8 cellular contexts compared by ENCODE assay signal in genomic region chr2:74205586-74205985, GRCh38. TPM values are rescaled to one million over a fixed set of nuclear protein-coding genes. Genes with fewer than 3 reads are reported as not detected.
DNase-seq lines count a peak whose midpoint lies in the region; ATAC-seq, FAIRE-seq and TF ChIP-seq lines count a peak whose summit lies in the region.

No MANE protein-coding gene starts in this region.

- no peak overlapping the region for H3K27ac ChIP-seq in brain microvascular endothelial cell

- peaks cover 46% of the 10 kb centered on the region for H3K36me3 ChIP-seq in brain microvascular endothelial cell (replicated peaks)

- FAIRE-seq in GM12891 (lab: Jason Lieb, UNC), result peak; percentile 48

- peak; percentile 27 for ATAC-seq in HG03097 (IDR thresholded peaks at IDR 0.05; ENCODE audit: low FRiP score, unreplicated experiment)
- ATAC-seq in HG02970 (IDR thresholded peaks at IDR 0.05; ENCODE audit: low FRiP score, unreplicated experiment), result no peak

- TF ChIP-seq POLR2A in GM12891 (IDR thresholded peaks at IDR 0.05; ENCODE audit: low read depth, low read length), result no peak; the same call in 1 of the 2 replicates

- TF ChIP-seq CTCF in brain microvascular endothelial cell (IDR thresholded peaks at IDR 0.05; ENCODE audit: low read depth, low read length, missing control alignments), result no peak

- in situ Hi-C loops in brain microvascular endothelial cell (cut with HindIII; ENCODE audit: low pct_ligation_motif_present, low sequenced_read_pairs), result no loop called here

- no peak for DNase-seq in GM12891 (ENCODE audit: insufficient read length, low spot score)
- DNase-seq in activated effector memory CD4-positive, alpha-beta T cell treated with Interleukin-2 at 50 U/mL for 16 hours, result peak; percentile 13
- DNase-seq in myocyte (ENCODE audit: low read depth), result peak; percentile 77
- DNase-seq in amygdala (lab: John Stamatoyannopoulos, UW), result no peak
- no peak for DNase-seq in brain microvascular endothelial cell
- DNase-seq in NCI-H187 (lab: John Stamatoyannopoulos, UW), result no peak

- no peaks in the 10 kb centered on the region for H3K27me3 ChIP-seq in brain microvascular endothelial cell (replicated peaks)

- H3K4me3 ChIP-seq in brain microvascular endothelial cell (ENCODE audit: low read depth, low read length), result no peak overlapping the region

TF ChIP-seq in GM12891, 5 proteins besides CTCF, POLR2A, EP300 and RAD21:
- no peak for TF ChIP-seq SPI1 (IDR thresholded peaks at IDR 0.05; ENCODE audit: low read depth, low read length)
- TF ChIP-seq PAX5 (IDR thresholded peaks at IDR 0.05; ENCODE audit: insufficient read depth, low read length, severe bottlenecking), result no peak
- TF ChIP-seq POLR2AphosphoS5 (IDR thresholded peaks at IDR 0.05; ENCODE audit: low read depth, low read length), result no peak
- TF ChIP-seq TAF1 (IDR thresholded peaks at IDR 0.05; ENCODE audit: low read depth, low read length), result no peak
- TF ChIP-seq POU2F2 (IDR thresholded peaks at IDR 0.05; ENCODE audit: low read depth, low read length), result no peak

RNA-seq across cellular contexts. Expression of gene MTHFD2, which starts 7.2 kb away (rescaled TPM):
- polyA plus RNA-seq in GM12891 (2012; ENCODE audit: low read depth, missing spikeins), result 118 TPM
- total RNA-seq in myocyte, result 52.9 and 66.1 TPM in 2 replicates
- polyA plus RNA-seq in myocyte (2012), result 128 TPM

RNA-seq across cellular contexts. Expression of gene MOB1A, which starts 26.9 kb away (rescaled TPM):
- 60.5 TPM for polyA plus RNA-seq in GM12891 (2012; ENCODE audit: low read depth, missing spikeins)
- total RNA-seq in myocyte, result 94.5 and 96.9 TPM in 2 replicates
- polyA plus RNA-seq in myocyte (2012), result 26.2 TPM

RNA-seq across cellular contexts. Expression of gene BOLA3, which starts 57.9 kb away (rescaled TPM):
- 93.4 TPM for polyA plus RNA-seq in GM12891 (2012; ENCODE audit: low read depth, missing spikeins)
- 38.8 and 51.5 TPM in 2 replicates for total RNA-seq in myocyte
- polyA plus RNA-seq in myocyte (2012), result 44.5 TPM

Comparison
In these comparisons a context has a peak if more than half of its experiments do, and no peak if none do; other contexts are left out.
1. DNase-seq: peak in activated effector memory CD4-positive, alpha-beta T cell treated with Interleukin-2 at 50 U/mL for 16 hours (single experiment) and myocyte (single experiment); none in GM12891 (single experiment), amygdala (0 of 56), brain microvascular endothelial cell (single experiment) and NCI-H187 (0 of 2).